Comparison of ENCODE assay signal across 8 cellular contexts in the genomic region with DNA sequence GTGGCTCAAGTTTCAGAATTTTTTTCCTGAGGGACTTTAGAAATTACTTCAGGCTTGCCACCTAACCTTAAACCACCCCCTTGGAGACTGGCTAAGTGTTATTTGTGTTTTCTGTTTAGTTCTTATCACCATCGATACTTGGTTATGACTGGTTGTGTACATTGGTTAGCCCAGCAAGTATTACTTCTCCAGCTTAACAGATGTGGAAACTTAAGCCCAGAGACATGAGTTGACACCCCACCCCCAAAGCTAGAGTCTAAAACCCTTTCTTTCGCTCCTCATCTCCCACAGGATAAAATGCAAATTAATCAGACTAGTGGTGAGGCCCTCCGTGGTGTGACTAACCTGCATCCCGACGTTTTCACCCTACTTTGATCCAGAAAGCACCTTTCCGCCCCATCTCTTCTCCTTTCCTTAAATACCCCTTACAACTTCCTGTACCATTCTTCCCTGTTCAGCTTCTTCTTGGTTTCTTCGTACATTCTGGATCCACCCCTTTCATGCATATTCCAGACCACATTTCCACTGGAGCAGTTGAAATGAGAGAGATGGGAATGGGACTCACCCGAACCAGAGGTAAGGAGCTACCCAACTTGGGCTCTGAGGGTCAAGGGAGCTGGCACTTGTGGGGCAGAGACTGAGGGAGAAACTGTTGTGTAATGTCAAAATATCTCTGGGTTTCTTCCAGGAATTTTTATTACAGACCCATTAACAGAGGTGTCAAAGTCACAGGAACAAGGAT. TPM values are rescaled to one million over a fixed set of nuclear protein-coding genes. Genes with fewer than 3 reads are reported as not detected.
DNase-seq lines count a peak whose midpoint lies in the region; ATAC-seq and TF ChIP-seq lines count a peak whose summit lies in the region.

No MANE protein-coding gene starts in this region.

- peaks cover 2% of the 10 kb centered on the region for H3K9me3 Mint-ChIP-seq in progenitor cell of endocrine pancreas (ENCODE audit: low read depth)

- ATAC-seq in GM18508 (IDR thresholded peaks at IDR 0.05; ENCODE audit: insufficient read depth, unreplicated experiment) (peak; percentile 5), HG02642 (IDR thresholded peaks at IDR 0.05; ENCODE audit: poor library complexity, unreplicated experiment) (peak; percentile 5)

- H3K4me1 Mint-ChIP-seq in progenitor cell of endocrine pancreas (ENCODE audit: low read depth): peaks cover 27% of the 10 kb centered on the region

- TF ChIP-seq CTCF in RWPE1 (conservative IDR thresholded peaks at IDR 0.05; ENCODE audit: low read depth) (no peak), progenitor cell of endocrine pancreas (IDR thresholded peaks at IDR 0.05; ENCODE audit: unreplicated experiment) (no peak)

- H3K27ac Mint-ChIP-seq in progenitor cell of endocrine pancreas: peak overlapping the region; percentile 95

- no peaks in the 10 kb centered on the region for H3K36me3 Mint-ChIP-seq in progenitor cell of endocrine pancreas (ENCODE audit: insufficient read depth)

- H3K27ac ChIP-seq in RWPE1 (peak overlapping the region; percentile 99), epithelial cell of prostate (peak overlapping the region; percentile 91)

- CTCF ChIA-PET in RWPE1 (lab: Yijun Ruan, JAX): no interaction called here

- H3K4me3 Mint-ChIP-seq in progenitor cell of endocrine pancreas (ENCODE audit: low read depth): peak overlapping the region; percentile 78

- H3K27me3 Mint-ChIP-seq in progenitor cell of endocrine pancreas: no peaks in the 10 kb centered on the region

- no peak for DNase-seq in RWPE1 (ENCODE audit: low spot score)
- no peak for DNase-seq in epithelial cell of prostate (ENCODE audit: low read depth, low spot score)
- no peak for DNase-seq in progenitor cell of endocrine pancreas (ENCODE audit: low spot score, unreplicated experiment)
- no peak for DNase-seq in UCSD-AML1 (lab: John Stamatoyannopoulos, UW; ENCODE audit: unreplicated experiment)
- DNase-seq in NCI-H1436 (lab: John Stamatoyannopoulos, UW): no peak
- no peak for DNase-seq in SK-N-DZ (ENCODE audit: low spot score)

- POLR2A ChIA-PET in RWPE1 (lab: Yijun Ruan, JAX; ENCODE audit: low non-redundant PET): no interaction called here

RNA-seq across cellular contexts. Expression of gene MAP3K2, which starts 0.8 kb away (rescaled TPM):
- total RNA-seq in progenitor cell of endocrine pancreas: 33.9 and 34.5 TPM in 2 replicates
- 9.0 and 12.2 TPM in 2 replicates for polyA plus RNA-seq in SK-N-DZ (2014; cell fraction: cytosol; rRNA removed)
- polyA plus RNA-seq in SK-N-DZ (2014; cell fraction: nucleus; rRNA removed): 19.9 and 27.0 TPM in 2 replicates

RNA-seq across cellular contexts. Expression of gene PROC, which starts 29.6 kb away (rescaled TPM):
- 18.7 and 25.3 TPM in 2 replicates for total RNA-seq in progenitor cell of endocrine pancreas
- 0.07 and 0.19 TPM in 2 replicates for polyA plus RNA-seq in SK-N-DZ (2014; cell fraction: cytosol; rRNA removed)
- polyA plus RNA-seq in SK-N-DZ (2014; cell fraction: nucleus; rRNA removed): 0.86 TPM in 1 of 2 replicates, not detected in the other
